Comparison of ENCODE assay signal across 19 cellular contexts in the genomic region with DNA sequence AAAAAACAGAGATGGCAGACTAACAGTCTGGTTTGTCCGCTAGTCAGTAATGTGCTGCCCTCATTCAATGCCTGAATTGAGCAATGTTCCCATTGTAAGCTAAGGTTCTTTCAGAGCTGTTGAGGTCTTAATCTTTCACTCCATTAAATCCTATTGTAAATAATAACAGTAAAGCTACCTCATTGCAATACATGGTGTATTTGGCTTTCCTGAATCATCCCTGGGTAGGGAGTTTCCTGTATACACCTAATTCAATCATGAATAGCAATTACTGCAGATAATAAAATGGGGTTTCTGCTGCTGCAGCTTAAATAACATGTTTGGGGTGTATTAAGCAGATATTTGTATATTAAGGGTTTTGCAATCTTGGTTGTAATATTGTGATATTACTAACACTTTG.
DNase-seq lines count a peak whose midpoint lies in the region; ATAC-seq and TF ChIP-seq lines count a peak whose summit lies in the region.
"Had no signal": no experiment of that assay in that cellular context is flagged by ENCODE, and none has a peak within 500 bp of the region (broad histone marks: within the 10 kb centered on the region; RNA-seq: fewer than 3 reads in every experiment).

No MANE protein-coding gene starts in this region.

- H3K36me3 ChIP-seq in A673 (ENCODE audit: insufficient read depth, low read length, poor library complexity, severe bottlenecking) (no peaks in the 10 kb centered on the region), SK-N-MC (ENCODE audit: insufficient read depth, low read length) (peaks cover 4% of the 10 kb centered on the region; the same call in 1 of the 2 replicates), neuronal stem cell (replicated peaks in 1 of 2; ENCODE audit: control insufficient read depth in 2 of 2, insufficient read depth in 2 of 2, low read length in 2 of 2) (no peaks in the 10 kb centered on the region)
- H3K36me3 ChIP-seq: BLaER1, HAP-1 had no signal

- peaks cover 13% of the 10 kb centered on the region for H3K4me1 ChIP-seq in A673 (ENCODE audit: insufficient read depth, low read length, poor library complexity, severe bottlenecking)
- peaks cover 2 to 3% of the 10 kb centered on the region in 2 donors for H3K4me1 ChIP-seq in neuronal stem cell (ENCODE audit: control insufficient read depth in 2 of 2, insufficient read depth in 1 of 2, low read depth in 1 of 2, low read length in 2 of 2)
- H3K4me1 ChIP-seq: A549, BLaER1 had no signal

- TF ChIP-seq CTCF in A673 (conservative IDR thresholded peaks at IDR 0.05; ENCODE audit: low read depth, low read length), result no peak

- H4K91ac ChIP-seq in neuronal stem cell (ENCODE audit: low read depth, low read length, poor library complexity), result no peak overlapping the region

- no peak overlapping the region for H3K4me2 ChIP-seq in neuronal stem cell (ENCODE audit: insufficient read depth, low read length, poor library complexity, severe bottlenecking)
- H3K4me2 ChIP-seq: A549, BLaER1 had no signal

- H3K27ac ChIP-seq in A673 (ENCODE audit: low read depth, low read length, poor library complexity, severe bottlenecking), result no peak overlapping the region
- H3K27ac ChIP-seq in SK-N-MC, result peak overlapping the region; percentile 71
- peak overlapping the region; percentile 73 for H3K27ac ChIP-seq in neuronal stem cell (replicated peaks; ENCODE audit: low read length)
- H3K27ac ChIP-seq: 22Rv1, A549, BLaER1, GM23248, HL-60 had no signal

- POLR2A ChIA-PET in A673 (lab: Charles Lee; ENCODE audit: low non-redundant PET), result no interaction called here
- POLR2A ChIA-PET in activated CD4-positive, alpha-beta memory T cell treated with anti-CD3 and anti-CD28 coated beads, Interleukin-2, amount 10 ng/mL, durations not matched to agents 7 days and 5 days (lab: Charles Lee), result no interaction called here

- no peak overlapping the region for H2AK5ac ChIP-seq in neuronal stem cell (ENCODE audit: low read depth, low read length)

- no CpG with 5 or more reads among the region's 1 CpG for WGBS in neuronal stem cell (ENCODE audit: extremely low coverage in 2 of 2, insufficient read length in 2 of 2, insufficient replicate concordance in 1 of 2), 2 donors

- no peak overlapping the region for H2BK15ac ChIP-seq in neuronal stem cell (ENCODE audit: low read length)

- H2BK5ac ChIP-seq in neuronal stem cell (ENCODE audit: low read length), result no peak overlapping the region

- CTCF ChIA-PET in A673 (lab: Charles Lee), result no interaction called here
- CTCF ChIA-PET in activated CD4-positive, alpha-beta memory T cell treated with anti-CD3 and anti-CD28 coated beads, Interleukin-2, amount 10 ng/mL, durations not matched to agents 7 days and 5 days (lab: Charles Lee), result no interaction called here

- no peak overlapping the region for H2AFZ ChIP-seq in neuronal stem cell (ENCODE audit: low read length)
- H2AFZ ChIP-seq: GM23248 had no signal

- H3K4me1 Mint-ChIP-seq in activated T-helper 2 cell treated with anti-CD3 and anti-CD28 coated beads, Interferon-gamma antibody, Interleukin-2, Interleukin-4, amounts not matched to agents 10 μg/mL and 5 μg/mL and 100 μg/mL, durations not matched to agents 14 hours and 24 hours and 36 hours (ENCODE audit: low read depth), result no peaks in the 10 kb centered on the region
- no peaks in the 10 kb centered on the region for H3K4me1 Mint-ChIP-seq in activated CD4-positive, alpha-beta memory T cell treated with anti-CD3 and anti-CD28 coated beads, Interleukin-2, amount 10 ng/mL, durations not matched to agents 7 days and 5 days
- H3K4me1 Mint-ChIP-seq: CD14-positive monocyte; CD4-positive, alpha-beta memory T cell had no signal

- no peak overlapping the region for H3K14ac ChIP-seq in neuronal stem cell (ENCODE audit: low read length)

- H3K4ac ChIP-seq in neuronal stem cell (ENCODE audit: low read length), result no peak overlapping the region

- H3K4me3 Mint-ChIP-seq in activated T-helper 2 cell treated with anti-CD3 and anti-CD28 coated beads, Interferon-gamma antibody, Interleukin-2, Interleukin-4, amounts not matched to agents 10 μg/mL and 5 μg/mL and 100 μg/mL, durations not matched to agents 14 hours and 24 hours and 36 hours (ENCODE audit: low read depth), result no peak overlapping the region
- H3K4me3 Mint-ChIP-seq in activated CD4-positive, alpha-beta memory T cell treated with anti-CD3 and anti-CD28 coated beads, Interleukin-2, amount 10 ng/mL, durations not matched to agents 7 days and 5 days, result no peak overlapping the region
- H3K4me3 Mint-ChIP-seq: CD14-positive monocyte; CD4-positive, alpha-beta memory T cell had no signal

- DNase-seq in A673 (ENCODE audit: low spot score) (peak; percentile 21), SK-N-MC (ENCODE audit: low read depth, low spot score) (no peak), neuronal stem cell (ENCODE audit: low spot score) (no peak), NK-92 (lab: John Stamatoyannopoulos, UW; ENCODE audit: unreplicated experiment) (no peak)
- no peak for DNase-seq in activated T-helper 2 cell treated with anti-CD3 and anti-CD28 coated beads, Interferon-gamma antibody, Interleukin-2, Interleukin-4, amounts not matched to agents 10 μg/mL and 5 μg/mL and 100 μg/mL, durations not matched to agents 14 hours and 24 hours and 36 hours (ENCODE audit: low spot score)
- no peak for DNase-seq in activated CD4-positive, alpha-beta memory T cell treated with anti-CD3 and anti-CD28 coated beads, Interleukin-2, amount 10 ng/mL, durations not matched to agents 7 days and 5 days
- DNase-seq: CD4-positive, alpha-beta memory T cell; DMS153; DND-41; EL had no signal

- no peak overlapping the region for H3K18ac ChIP-seq in neuronal stem cell (ENCODE audit: low read length)

- H3K27me3 Mint-ChIP-seq in activated T-helper 2 cell treated with anti-CD3 and anti-CD28 coated beads, Interferon-gamma antibody, Interleukin-2, Interleukin-4, amounts not matched to agents 10 μg/mL and 5 μg/mL and 100 μg/mL, durations not matched to agents 14 hours and 24 hours and 36 hours (ENCODE audit: low read depth), result no peaks in the 10 kb centered on the region
- no peaks in the 10 kb centered on the region for H3K27me3 Mint-ChIP-seq in activated CD4-positive, alpha-beta memory T cell treated with anti-CD3 and anti-CD28 coated beads, Interleukin-2, amount 10 ng/mL, durations not matched to agents 7 days and 5 days
- H3K27me3 Mint-ChIP-seq: CD4-positive, alpha-beta memory T cell had no signal

- no peaks in the 10 kb centered on the region for H3K36me3 Mint-ChIP-seq in activated T-helper 2 cell treated with anti-CD3 and anti-CD28 coated beads, Interferon-gamma antibody, Interleukin-2, Interleukin-4, amounts not matched to agents 10 μg/mL and 5 μg/mL and 100 μg/mL, durations not matched to agents 14 hours and 24 hours and 36 hours (ENCODE audit: low read depth)
- no peaks in the 10 kb centered on the region for H3K36me3 Mint-ChIP-seq in activated CD4-positive, alpha-beta memory T cell treated with anti-CD3 and anti-CD28 coated beads, Interleukin-2, amount 10 ng/mL, durations not matched to agents 7 days and 5 days (ENCODE audit: low read depth)
- H3K36me3 Mint-ChIP-seq: CD14-positive monocyte; CD4-positive, alpha-beta memory T cell had no signal

- intact Hi-C loops in A673 (cut with micrococcal nuclease; ENCODE audit: unreplicated experiment), result no loop called here
- intact Hi-C loops in activated T-helper 2 cell treated with anti-CD3 and anti-CD28 coated beads, Interferon-gamma antibody, Interleukin-2, Interleukin-4, amounts not matched to agents 10 μg/mL and 5 μg/mL and 100 μg/mL, durations not matched to agents 14 hours and 24 hours and 36 hours (cut with micrococcal nuclease), result no loop called here

- no peak overlapping the region for H3K27ac Mint-ChIP-seq in activated T-helper 2 cell treated with anti-CD3 and anti-CD28 coated beads, Interferon-gamma antibody, Interleukin-2, Interleukin-4, amounts not matched to agents 10 μg/mL and 5 μg/mL and 100 μg/mL, durations not matched to agents 14 hours and 24 hours and 36 hours
- no peak overlapping the region for H3K27ac Mint-ChIP-seq in activated CD4-positive, alpha-beta memory T cell treated with anti-CD3 and anti-CD28 coated beads, Interleukin-2, amount 10 ng/mL, durations not matched to agents 7 days and 5 days
- H3K27ac Mint-ChIP-seq: CD14-positive monocyte; CD4-positive, alpha-beta memory T cell had no signal

- no peaks in the 10 kb centered on the region for H3K27me3 ChIP-seq in A673 (replicated peaks; ENCODE audit: insufficient read depth, low read depth, low read length, poor library complexity)
- H3K27me3 ChIP-seq in neuronal stem cell (ENCODE audit: control insufficient read depth in 3 of 3, insufficient read depth in 3 of 3, low read depth in 1 of 3, low read length in 3 of 3), result no peaks in the 10 kb centered on the region
- H3K27me3 ChIP-seq: BLaER1 had no signal

- no peaks in the 10 kb centered on the region for H3K9me3 Mint-ChIP-seq in activated T-helper 2 cell treated with anti-CD3 and anti-CD28 coated beads, Interferon-gamma antibody, Interleukin-2, Interleukin-4, amounts not matched to agents 10 μg/mL and 5 μg/mL and 100 μg/mL, durations not matched to agents 14 hours and 24 hours and 36 hours
- no peaks in the 10 kb centered on the region for H3K9me3 Mint-ChIP-seq in activated CD4-positive, alpha-beta memory T cell treated with anti-CD3 and anti-CD28 coated beads, Interleukin-2, amount 10 ng/mL, durations not matched to agents 7 days and 5 days

- ATAC-seq in esophagus mucosa, result peak; percentile 69
- ATAC-seq: A549, GM12878 had no signal

- H3K4me3 ChIP-seq in A673 (ENCODE audit: low read depth, low read length, poor library complexity, severe bottlenecking), result no peak overlapping the region
- H3K4me3 ChIP-seq in SK-N-MC, result peak overlapping the region; percentile 21
- H3K4me3 ChIP-seq in neuronal stem cell (ENCODE audit: low read length in 2 of 2), result no peak overlapping the region
- H3K4me3 ChIP-seq: A549, BLaER1, GM12878, GM23248, HAP-1 had no signal

- no peak overlapping the region for H2BK120ac ChIP-seq in neuronal stem cell (ENCODE audit: low read depth, low read length)

- no TSS peak for BruUV-seq in A673 (replicated peaks; lab: Mats Ljungman, UMichigan)

- no peak overlapping the region for H2BK12ac ChIP-seq in neuronal stem cell (ENCODE audit: low read length)

- H3K23ac ChIP-seq in neuronal stem cell (ENCODE audit: low read depth, low read length, poor library complexity), result no peak overlapping the region

- H3K9me3 ChIP-seq in A673 (ENCODE audit: low read depth, low read length, poor library complexity, severe bottlenecking) (no peaks in the 10 kb centered on the region), SK-N-MC (ENCODE audit: low read depth, low read length) (no peaks in the 10 kb centered on the region), neuronal stem cell (replicated peaks in 1 of 2; ENCODE audit: control insufficient read depth in 2 of 2, insufficient read depth in 1 of 2, low read depth in 1 of 2, low read length in 2 of 2) (no peaks in the 10 kb centered on the region)
- H3K9me3 ChIP-seq: A549, BLaER1, HAP-1 had no signal

- H3K9ac ChIP-seq in SK-N-MC (ENCODE audit: insufficient read length) (no peak overlapping the region), neuronal stem cell (ENCODE audit: low read depth, low read length, poor library complexity) (no peak overlapping the region)
- H3K9ac ChIP-seq: BLaER1, GM23248 had no signal

- no peaks in the 10 kb centered on the region for H3K79me1 ChIP-seq in neuronal stem cell (ENCODE audit: low read depth, low read length)

- H4K8ac ChIP-seq in neuronal stem cell (ENCODE audit: low read depth, low read length), result no peak overlapping the region
